Comparison of ENCODE assay signal across 14 cellular contexts in the genomic region with DNA sequence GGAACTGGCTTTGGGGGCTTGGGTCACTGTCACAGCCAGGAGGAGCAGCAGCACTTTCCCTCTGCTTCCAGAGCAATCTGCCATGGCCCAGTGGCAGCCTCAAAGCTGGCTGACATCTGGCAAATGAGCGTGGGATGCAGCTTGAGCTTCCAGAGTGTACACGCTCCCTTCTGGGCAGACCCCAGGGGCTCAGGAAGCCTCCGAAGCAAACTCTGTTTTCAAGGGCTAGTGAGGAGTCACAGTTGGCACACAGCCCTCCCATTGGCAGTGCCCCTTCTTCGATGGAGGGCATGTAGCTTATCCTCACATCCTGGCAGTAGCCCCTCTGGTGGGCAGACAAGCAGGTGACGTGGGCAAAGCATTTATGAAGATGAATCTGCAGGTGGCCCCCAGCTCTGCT.
DNase-seq lines count a peak whose midpoint lies in the region; ATAC-seq and TF ChIP-seq lines count a peak whose summit lies in the region.
"Had no signal": no experiment of that assay in that cellular context is flagged by ENCODE, and none has a peak within 500 bp of the region (broad histone marks: within the 10 kb centered on the region; RNA-seq: fewer than 3 reads in every experiment).

No MANE protein-coding gene starts in this region.

- ATAC-seq in GM21381 (IDR thresholded peaks at IDR 0.05; ENCODE audit: unreplicated experiment) = no peak
- ATAC-seq: HepG2 had no signal

- H3K27me3 ChIP-seq in WERI-Rb-1 (ENCODE audit: insufficient read depth, low read depth, severe bottlenecking) (no peaks in the 10 kb centered on the region), mammary epithelial cell (ENCODE audit: insufficient read depth, low read length) (peaks cover 7% of the 10 kb centered on the region)

- CTCF ChIA-PET in mammary epithelial cell (lab: Charles Lee; ENCODE audit: low non-redundant PET) = no interaction called here

- H3K4me3 ChIP-seq in WERI-Rb-1 (ENCODE audit: low read depth, low read length) (no peak overlapping the region), mammary epithelial cell (replicated peaks in 1 of 3; ENCODE audit: insufficient read depth in 1 of 3, low read depth in 2 of 3, low read length in 3 of 3) (no peak overlapping the region)
- H3K4me3 ChIP-seq: BLaER1 had no signal

- no peak overlapping the region for H3K4me2 ChIP-seq in mammary epithelial cell (ENCODE audit: insufficient read depth, low read depth, low read length)
- H3K4me2 ChIP-seq: BLaER1 had no signal

- H2AFZ ChIP-seq in mammary epithelial cell (ENCODE audit: low read depth, low read length) = no peak overlapping the region

- no peaks in the 10 kb centered on the region for H4K20me1 ChIP-seq in mammary epithelial cell (ENCODE audit: insufficient read depth, low read length)

- 46% methylated on average over 5 of the region's 5 CpGs for WGBS in mammary epithelial cell (ENCODE audit: low coverage, missing lambda C conversion rate)

- no TSS peak for BruUV-seq in mammary epithelial cell (replicated peaks; lab: Mats Ljungman, UMichigan)

- H3K9ac ChIP-seq in mammary epithelial cell (ENCODE audit: insufficient read depth, low read length) = no peak overlapping the region
- H3K9ac ChIP-seq: BLaER1 had no signal

- TF ChIP-seq CTCF in WERI-Rb-1 (IDR thresholded peaks at IDR 0.05; ENCODE audit: low read depth, low read length) = 0 out of 2 replicates have a peak, but pooled peaks have one; percentile 1
- TF ChIP-seq CTCF in mammary epithelial cell (conservative IDR thresholded peaks at IDR 0.05 in 1 of 2, IDR thresholded peaks at IDR 0.05 in 1 of 2; ENCODE audit: extremely low read depth in 1 of 2, insufficient read depth in 1 of 2, low read depth in 1 of 2, low read length in 2 of 2) = no peak

- H3K79me2 ChIP-seq in mammary epithelial cell (ENCODE audit: insufficient read depth, low read length) = no peaks in the 10 kb centered on the region

- H3K4me1 ChIP-seq in mammary epithelial cell (ENCODE audit: insufficient read depth, low read length) = no peaks in the 10 kb centered on the region
- H3K4me1 ChIP-seq: BLaER1 had no signal

- DNase-seq in NCI-H524 (lab: John Stamatoyannopoulos, UW) (peak; percentile 60 to 79), NCI-H524 treated with DMSO at 0.1 percent for 48 hours (lab: John Stamatoyannopoulos, UW) (no peak), NCI-H1694 treated with DMSO at 0.1 percent for 48 hours (lab: John Stamatoyannopoulos, UW) (peak; percentile 62), WERI-Rb-1 (no peak), occipital lobe (lab: John Stamatoyannopoulos, UW) (no peak), mammary epithelial cell (no peak)
- DNase-seq: 8988T; Calu3; CD4-positive, alpha-beta memory T cell; GF-D8; H9 had no signal

- H3K36me3 ChIP-seq in WERI-Rb-1 (no peaks in the 10 kb centered on the region; the same call in 1 of the 2 replicates), mammary epithelial cell (ENCODE audit: insufficient read depth, low read length) (no peaks in the 10 kb centered on the region)
- H3K36me3 ChIP-seq: BLaER1 had no signal

- H3K9me3 ChIP-seq in WERI-Rb-1 (ENCODE audit: severe bottlenecking) = no peaks in the 10 kb centered on the region
- no peaks in the 10 kb centered on the region for H3K9me3 ChIP-seq in mammary epithelial cell (replicated peaks; ENCODE audit: insufficient read depth, low read length)
- H3K9me3 ChIP-seq: BLaER1 had no signal

- dilution Hi-C loops in mammary epithelial cell (cut with HindIII; ENCODE audit: low sequenced_read_pairs) = loop anchor here (5.0 kb wide), 1 partner anchor 37 kb away; no protein-coding TSS in a partner anchor

- in situ Hi-C loops in mammary epithelial cell (cut with MboI; ENCODE audit: low sequenced_read_pairs in 2 of 2) = no loop called here

- intact Hi-C loops in mammary epithelial cell (cut with micrococcal nuclease) = no loop called here

- H3K27ac ChIP-seq in WERI-Rb-1 (no peak overlapping the region), mammary epithelial cell (ENCODE audit: insufficient read depth, low read depth, low read length) (no peak overlapping the region)
- H3K27ac ChIP-seq: BLaER1 had no signal

Comparison
In these comparisons a context has a peak if more than half of its experiments do, and no peak if none do; other contexts are left out.
1. DNase-seq: peak in NCI-H524 (2 of 2) and NCI-H1694 treated with DMSO at 0.1 percent for 48 hours (single experiment); none in NCI-H524 treated with DMSO at 0.1 percent for 48 hours (single experiment), WERI-Rb-1 (single experiment), occipital lobe (single experiment) and mammary epithelial cell (single experiment).